10 cellular contexts compared by ENCODE assay signal in genomic region chr10:92238062-92238585, GRCh38. TPM values are rescaled to one million over a fixed set of nuclear protein-coding genes. Genes with fewer than 3 reads are reported as not detected.
DNase-seq lines count a peak whose midpoint lies in the region; ATAC-seq and TF ChIP-seq lines count a peak whose summit lies in the region.
"Had no signal": no experiment of that assay in that cellular context is flagged by ENCODE, and none has a peak within 500 bp of the region (broad histone marks: within the 10 kb centered on the region; RNA-seq: fewer than 3 reads in every experiment).

No MANE protein-coding gene starts in this region.

- no peak for TF ChIP-seq CTCF in GM12865 (IDR thresholded peaks at IDR 0.05; ENCODE audit: insufficient read depth, low read depth, low read length, missing control alignments)

- H3K27ac ChIP-seq in angular gyrus (ENCODE audit: low read depth, low read length) = peak overlapping the region; percentile 93

- ATAC-seq in HG03108 (IDR thresholded peaks at IDR 0.05; ENCODE audit: unreplicated experiment) = no peak

- no peak for DNase-seq in GM12865 (ENCODE audit: low read depth)
- DNase-seq in iris pigment epithelial cell (ENCODE audit: low read depth) = peak; percentile 22
- DNase-seq in retina = peak; percentile 28
- no peak for DNase-seq in KG1 (lab: John Stamatoyannopoulos, UW)
- no peak for DNase-seq in cerebellum (ENCODE audit: low spot score)
- no peak for DNase-seq in NCI-H2081 (lab: John Stamatoyannopoulos, UW)
- DNase-seq: activated naive CD4-positive, alpha-beta T cell; NCI-H510A treated with DMSO at 0.1 percent for 48 hours had no signal

- peak overlapping the region; percentile 84 for H3K4me3 ChIP-seq in GM12865 (ENCODE audit: low read depth, low read length)

RNA-seq across cellular contexts. Expression of gene CPEB3, which starts 52.8 kb away (rescaled TPM):
- 23.4 TPM for total RNA-seq in cerebellum

RNA-seq across cellular contexts. Expression of gene MARCHF5, which starts 52.8 kb away (rescaled TPM):
- total RNA-seq in cerebellum = 27.2 TPM

Comparison
In these comparisons a context has a peak if more than half of its experiments do, and no peak if none do; other contexts are left out.
1. DNase-seq: peak in iris pigment epithelial cell (single experiment) and retina (single experiment); none in GM12865 (single experiment), KG1 (single experiment), cerebellum (single experiment) and NCI-H2081 (0 of 2).